ENCODE assay signal across 2 cellular contexts in the genomic region with DNA sequence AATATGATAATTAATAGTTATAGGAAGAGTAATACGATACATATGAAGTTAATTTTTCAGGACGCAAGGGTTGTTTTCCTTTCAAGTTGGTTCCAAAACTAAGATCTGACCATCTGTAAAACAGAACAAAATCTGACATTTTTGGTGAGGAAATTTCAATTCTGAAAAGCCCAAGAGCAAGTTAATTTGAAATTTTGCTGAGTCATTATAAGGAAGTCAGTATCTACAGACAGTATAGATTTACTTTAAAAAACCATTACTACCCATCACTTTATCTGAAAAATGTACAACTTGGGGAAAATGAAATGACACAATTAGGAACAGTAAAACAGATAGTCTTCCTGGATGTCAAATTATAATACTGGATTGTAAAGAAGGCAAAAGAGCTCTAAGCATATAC.
TF ChIP-seq lines count a peak whose summit lies in the region.

No MANE protein-coding gene starts in this region.

TF ChIP-seq in HepG2, 621 proteins besides CTCF, POLR2A, EP300 and RAD21:
- peak; percentile 75 for TF ChIP-seq MAFF (IDR thresholded peaks at IDR 0.05; ENCODE audit: low read depth, low read length)
- TF ChIP-seq MAFK (conservative IDR thresholded peaks at IDR 0.05 in 1 of 2, IDR thresholded peaks at IDR 0.05 in 1 of 2; ENCODE audit: low read length in 2 of 2), result peak; percentile 83 to 91
- no peak for TF ChIP-seq ZNF121 (CRISPR knock-in tag; IDR thresholded peaks at IDR 0.05)
- peak; percentile 94 for TF ChIP-seq NFE2L2 (IDR thresholded peaks at IDR 0.05; ENCODE audit: low read length)

TF ChIP-seq in K562, 482 proteins besides CTCF, POLR2A, EP300 and RAD21:
- TF ChIP-seq BACH1 (tag; IDR thresholded peaks at IDR 0.05) (peak; percentile 87), MAFG (tag; conservative IDR thresholded peaks at IDR 0.05) (peak; percentile 94), MAFF (IDR thresholded peaks at IDR 0.05; ENCODE audit: low read length) (peak; percentile 95), NFE2L1 (tag; IDR thresholded peaks at IDR 0.05; ENCODE audit: borderline replicate concordance, low read depth) (peak; percentile 85), SAFB2 (IDR thresholded peaks at IDR 0.05; ENCODE audit: borderline replicate concordance, low read depth, low read length, severe bottlenecking) (no peak), NFE2 (IDR thresholded peaks at IDR 0.05; ENCODE audit: low read depth) (peak; percentile 89), NFXL1 (CRISPR knock-in tag; IDR thresholded peaks at IDR 0.05) (no peak), NCOR1 (IDR thresholded peaks at IDR 0.05) (no peak), MAFK (IDR thresholded peaks at IDR 0.05; ENCODE audit: low read length) (peak; percentile 90), C11orf30 (IDR thresholded peaks at IDR 0.05; ENCODE audit: low read depth) (peak; percentile 87), ZNF316 (IDR thresholded peaks at IDR 0.05) (peak; percentile 95)
- TF ChIP-seq, protein P1, sequence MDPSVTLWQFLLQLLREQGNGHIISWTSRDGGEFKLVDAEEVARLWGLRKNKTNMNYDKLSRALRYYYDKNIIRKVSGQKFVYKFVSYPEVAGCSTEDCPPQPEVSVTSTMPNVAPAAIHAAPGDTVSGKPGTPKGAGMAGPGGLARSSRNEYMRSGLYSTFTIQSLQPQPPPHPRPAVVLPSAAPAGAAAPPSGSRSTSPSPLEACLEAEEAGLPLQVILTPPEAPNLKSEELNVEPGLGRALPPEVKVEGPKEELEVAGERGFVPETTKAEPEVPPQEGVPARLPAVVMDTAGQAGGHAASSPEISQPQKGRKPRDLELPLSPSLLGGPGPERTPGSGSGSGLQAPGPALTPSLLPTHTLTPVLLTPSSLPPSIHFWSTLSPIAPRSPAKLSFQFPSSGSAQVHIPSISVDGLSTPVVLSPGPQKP (CRISPR knock-in tag; IDR thresholded peaks at IDR 0.05), result no peak
TF ChIP-seq in K562: peak in this region for 8.
